8 cellular contexts compared by ENCODE assay signal in the genomic region with DNA sequence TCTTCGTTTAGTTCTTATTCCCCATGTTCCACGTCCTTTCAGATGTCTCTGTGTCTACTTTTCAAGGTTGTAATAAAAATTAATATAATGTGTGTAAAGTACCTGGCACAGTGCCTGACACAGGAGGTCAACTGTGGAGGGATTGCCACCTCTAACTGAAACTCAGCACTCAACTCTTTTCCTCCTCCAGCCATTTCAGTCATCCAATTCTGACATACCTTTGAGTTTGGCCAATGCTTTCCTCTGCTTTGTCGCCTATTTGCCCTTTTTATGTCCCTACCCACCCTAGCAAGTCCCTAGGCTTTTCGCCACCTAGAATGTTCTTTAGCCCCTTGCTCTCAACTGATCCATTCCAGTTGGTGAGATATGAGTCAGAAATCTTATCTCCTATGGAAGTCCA. TPM values are rescaled to one million over a fixed set of nuclear protein-coding genes. Genes with fewer than 3 reads are reported as not detected.
A peak's percentile ranks its signal among the peaks of the same experiment; 100 is the strongest.
DNase-seq lines count a peak whose midpoint lies in the region; ATAC-seq and TF ChIP-seq lines count a peak whose summit lies in the region.

No MANE protein-coding gene starts in this region.

- intact Hi-C loops in CD4-positive, alpha-beta memory T cell (cut with micrococcal nuclease): no loop called here

- no peaks in the 10 kb centered on the region for H3K9me3 Mint-ChIP-seq in CD4-positive, alpha-beta memory T cell

- no peaks in the 10 kb centered on the region for H3K27me3 ChIP-seq in CD4-positive, alpha-beta memory T cell (ENCODE audit: insufficient read depth, low read length)
- H3K27me3 ChIP-seq in MM.1S (replicated peaks; ENCODE audit: insufficient read depth, low read length) (no peaks in the 10 kb centered on the region), neural cell (ENCODE audit: insufficient read depth, low read depth, low read length) (no peaks in the 10 kb centered on the region)

- H3K4me3 ChIP-seq in CD4-positive, alpha-beta memory T cell (ENCODE audit: low read length in 2 of 2): peak overlapping the region in 1 of 2 donors; percentile 65
- H3K4me3 ChIP-seq in MM.1S (ENCODE audit: low read length): peak overlapping the region; percentile 65; the same call in 1 of the 2 replicates
- peak overlapping the region; percentile 72 for H3K4me3 ChIP-seq in neural cell (ENCODE audit: low read length)

- peaks cover 6% of the 10 kb centered on the region; the same call in 1 of the 2 replicates for H3F3A ChIP-seq in MM.1S (ENCODE audit: insufficient read depth, low read length)
- H3F3A ChIP-seq in neural cell (ENCODE audit: insufficient read depth, low read length, poor library complexity, severe bottlenecking): no peaks in the 10 kb centered on the region

- H3K9me3 ChIP-seq in CD4-positive, alpha-beta memory T cell (ENCODE audit: control insufficient read depth in 1 of 2, low read length in 2 of 2): no peaks in the 10 kb centered on the region
- H3K9me3 ChIP-seq in MM.1S (replicated peaks; ENCODE audit: insufficient read depth, low read length): no peaks in the 10 kb centered on the region
- no peaks in the 10 kb centered on the region for H3K9me3 ChIP-seq in neural cell (ENCODE audit: low read length)

- peak overlapping the region; percentile 82 for H3K27ac ChIP-seq in CD4-positive, alpha-beta memory T cell (ENCODE audit: low read depth, low read length)
- H3K27ac ChIP-seq in MM.1S (ENCODE audit: low read length): no peak overlapping the region
- no peak overlapping the region for H3K27ac ChIP-seq in neural cell (ENCODE audit: low read length)

- H3K27me3 Mint-ChIP-seq in CD4-positive, alpha-beta memory T cell: no peaks in the 10 kb centered on the region

- TF ChIP-seq RAD21 in neural cell (conservative IDR thresholded peaks at IDR 0.05): no peak

- CTCF ChIA-PET in CD4-positive, alpha-beta memory T cell (lab: Charles Lee; ENCODE audit: partially characterized antibody): no interaction called here

- peak overlapping the region; percentile 65 to 98 (median 95) for H3K27ac Mint-ChIP-seq in CD4-positive, alpha-beta memory T cell

- H3K9ac ChIP-seq in MM.1S (ENCODE audit: low read length) (no peak overlapping the region), neural cell (ENCODE audit: low read length) (peak overlapping the region; percentile 92)

- ATAC-seq in HG02973 (IDR thresholded peaks at IDR 0.05; ENCODE audit: unreplicated experiment): no peak

- H3K4me1 Mint-ChIP-seq in CD4-positive, alpha-beta memory T cell: peaks cover 48 to 70% (median 59%) of the 10 kb centered on the region in 4 donors

- peak overlapping the region; percentile 87 to 98 (median 94) for H3K4me3 Mint-ChIP-seq in CD4-positive, alpha-beta memory T cell

- H3K9me2 ChIP-seq in MM.1S (replicated peaks; ENCODE audit: insufficient read depth, low read length) (no peaks in the 10 kb centered on the region), neural cell (ENCODE audit: insufficient read depth, low read length) (no peaks in the 10 kb centered on the region)

- POLR2A ChIA-PET in CD4-positive, alpha-beta memory T cell (lab: Charles Lee; ENCODE audit: partially characterized antibody): interaction anchor here (0.8 to 4.9 kb wide), 4 partner anchors 13 to 34 kb away, joined by 3 to 101 read pairs (median 24); partner anchors contain the start of genes ATP5MC1 and SNF8

- H3K4me2 ChIP-seq in MM.1S (ENCODE audit: low read depth, low read length) (peak overlapping the region; percentile 70), neural cell (ENCODE audit: low read length) (peak overlapping the region; percentile 35)

- H3K79me2 ChIP-seq in MM.1S (ENCODE audit: low read length) (peaks cover 62% of the 10 kb centered on the region), neural cell (replicated peaks; ENCODE audit: insufficient read depth, low read length) (peaks cover 40% of the 10 kb centered on the region)

- no peak for TF ChIP-seq CTCF in MM.1S (IDR thresholded peaks at IDR 0.05; ENCODE audit: low read length)
- TF ChIP-seq CTCF in neural cell (IDR thresholded peaks at IDR 0.05; ENCODE audit: poor library complexity, severe bottlenecking): no peak

- peaks cover 20 to 57% of the 10 kb centered on the region in 2 donors for H3K36me3 Mint-ChIP-seq in CD4-positive, alpha-beta memory T cell

- no peak for DNase-seq in CD4-positive, alpha-beta memory T cell
- DNase-seq in MM.1S (no peak), dermis microvascular lymphatic vessel endothelial cell (ENCODE audit: low read depth in 2 of 2) (peak; percentile 5 to 44), SKM-1 (lab: John Stamatoyannopoulos, UW; ENCODE audit: unreplicated experiment) (no peak), iPS-NIHi7 (ENCODE audit: extremely low spot score) (no peak)
- no peak for DNase-seq in stimulated activated CD4-positive, alpha-beta T cell treated with anti-CD3 and anti-CD28 coated beads, Interleukin-4, amount 100 ng/mL, for 1 hour

- TF ChIP-seq EP300 in neural cell (conservative IDR thresholded peaks at IDR 0.05; ENCODE audit: poor library complexity, severe bottlenecking): no peak

- peaks cover 66% of the 10 kb centered on the region for H3K4me1 ChIP-seq in CD4-positive, alpha-beta memory T cell (ENCODE audit: insufficient read depth, low read length)
- peaks cover 10% of the 10 kb centered on the region for H3K4me1 ChIP-seq in MM.1S (ENCODE audit: low read length)

- H2AFZ ChIP-seq in MM.1S (ENCODE audit: low read length): no peak overlapping the region
- H2AFZ ChIP-seq in neural cell (ENCODE audit: low read depth, low read length): no peak overlapping the region

- H4K20me1 ChIP-seq in MM.1S (ENCODE audit: insufficient read depth, low read length) (no peaks in the 10 kb centered on the region), neural cell (ENCODE audit: insufficient read depth) (no peaks in the 10 kb centered on the region)

- peaks cover 30% of the 10 kb centered on the region for H3K36me3 ChIP-seq in CD4-positive, alpha-beta memory T cell (ENCODE audit: insufficient read depth, low read length)
- 0 out of 2 replicates have a peak, but pooled peaks cover 3% of the 10 kb centered on the region for H3K36me3 ChIP-seq in MM.1S (replicated peaks; ENCODE audit: insufficient read depth, low read length)
- no peaks in the 10 kb centered on the region for H3K36me3 ChIP-seq in neural cell (ENCODE audit: insufficient read depth, low read length)

TF ChIP-seq in neural cell, 6 proteins besides CTCF, POLR2A, EP300 and RAD21:
- TF ChIP-seq SMC3 (conservative IDR thresholded peaks at IDR 0.05; ENCODE audit: poor library complexity) (no peak), MXI1 (conservative IDR thresholded peaks at IDR 0.05; ENCODE audit: poor library complexity, severe bottlenecking) (no peak), TAF1 (IDR thresholded peaks at IDR 0.05; ENCODE audit: low read depth) (no peak), EZH2 (IDR thresholded peaks at IDR 0.05; ENCODE audit: borderline replicate concordance, insufficient read depth, low read length, poor library complexity, severe bottlenecking) (no peak), POLR2AphosphoS5 (IDR thresholded peaks at IDR 0.05) (no peak)
- TF ChIP-seq, protein P1, sequence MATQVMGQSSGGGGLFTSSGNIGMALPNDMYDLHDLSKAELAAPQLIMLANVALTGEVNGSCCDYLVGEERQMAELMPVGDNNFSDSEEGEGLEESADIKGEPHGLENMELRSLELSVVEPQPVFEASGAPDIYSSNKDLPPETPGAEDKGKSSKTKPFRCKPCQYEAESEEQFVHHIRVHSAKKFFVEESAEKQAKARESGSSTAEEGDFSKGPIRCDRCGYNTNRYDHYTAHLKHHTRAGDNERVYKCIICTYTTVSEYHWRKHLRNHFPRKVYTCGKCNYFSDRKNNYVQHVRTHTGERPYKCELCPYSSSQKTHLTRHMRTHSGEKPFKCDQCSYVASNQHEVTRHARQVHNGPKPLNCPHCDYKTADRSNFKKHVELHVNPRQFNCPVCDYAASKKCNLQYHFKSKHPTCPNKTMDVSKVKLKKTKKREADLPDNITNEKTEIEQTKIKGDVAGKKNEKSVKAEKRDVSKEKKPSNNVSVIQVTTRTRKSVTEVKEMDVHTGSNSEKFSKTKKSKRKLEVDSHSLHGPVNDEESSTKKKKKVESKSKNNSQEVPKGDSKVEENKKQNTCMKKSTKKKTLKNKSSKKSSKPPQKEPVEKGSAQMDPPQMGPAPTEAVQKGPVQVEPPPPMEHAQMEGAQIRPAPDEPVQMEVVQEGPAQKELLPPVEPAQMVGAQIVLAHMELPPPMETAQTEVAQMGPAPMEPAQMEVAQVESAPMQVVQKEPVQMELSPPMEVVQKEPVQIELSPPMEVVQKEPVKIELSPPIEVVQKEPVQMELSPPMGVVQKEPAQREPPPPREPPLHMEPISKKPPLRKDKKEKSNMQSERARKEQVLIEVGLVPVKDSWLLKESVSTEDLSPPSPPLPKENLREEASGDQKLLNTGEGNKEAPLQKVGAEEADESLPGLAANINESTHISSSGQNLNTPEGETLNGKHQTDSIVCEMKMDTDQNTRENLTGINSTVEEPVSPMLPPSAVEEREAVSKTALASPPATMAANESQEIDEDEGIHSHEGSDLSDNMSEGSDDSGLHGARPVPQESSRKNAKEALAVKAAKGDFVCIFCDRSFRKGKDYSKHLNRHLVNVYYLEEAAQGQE (IDR thresholded peaks at IDR 0.05; ENCODE audit: borderline replicate concordance): no peak

RNA-seq across cellular contexts. Expression of gene UBE2Z, which starts 1.6 kb away (rescaled TPM):
- 100 to 1,000 TPM in 1 of 2 experiments, 10 to 100 TPM in 1; 98.4 to 105 TPM for total RNA-seq in CD4-positive, alpha-beta memory T cell
- polyA plus RNA-seq in CD4-positive, alpha-beta memory T cell: 10 to 100 TPM; 69.8 to 76.7 TPM
- total RNA-seq in dermis microvascular lymphatic vessel endothelial cell: 50.8 and 78.1 TPM in 2 replicates
- polyA plus RNA-seq in neural cell: 53.3 and 70.3 TPM in 2 replicates
- polyA minus RNA-seq in neural cell: 53.1 and 62.4 TPM in 2 replicates

RNA-seq across cellular contexts. Expression of gene ATP5MC1, which starts 17.2 kb away (rescaled TPM):
- total RNA-seq in CD4-positive, alpha-beta memory T cell: 10 to 100 TPM; 28.6 to 30.6 TPM
- polyA plus RNA-seq in CD4-positive, alpha-beta memory T cell: 100 to 1,000 TPM; 137 to 173 TPM
- total RNA-seq in dermis microvascular lymphatic vessel endothelial cell: 30.8 and 48.4 TPM in 2 replicates
- 286 and 331 TPM in 2 replicates for polyA plus RNA-seq in neural cell
- 55.8 and 57.1 TPM in 2 replicates for polyA minus RNA-seq in neural cell

RNA-seq across cellular contexts. Expression of gene SNF8, which starts 34.8 kb away (rescaled TPM):
- 10 to 100 TPM; 55.6 to 59.4 TPM for total RNA-seq in CD4-positive, alpha-beta memory T cell
- polyA plus RNA-seq in CD4-positive, alpha-beta memory T cell: 100 to 1,000 TPM; 106 to 115 TPM
- total RNA-seq in dermis microvascular lymphatic vessel endothelial cell: 86.0 and 96.0 TPM in 2 replicates
- 171 and 223 TPM in 2 replicates for polyA plus RNA-seq in neural cell
- polyA minus RNA-seq in neural cell: 83.0 and 85.9 TPM in 2 replicates

RNA-seq across cellular contexts. Expression of gene GIP, which starts 58.6 kb away (rescaled TPM):
- not detected for total RNA-seq in CD4-positive, alpha-beta memory T cell
- not detected for polyA plus RNA-seq in CD4-positive, alpha-beta memory T cell
- not detected in 2 replicates for total RNA-seq in dermis microvascular lymphatic vessel endothelial cell
- not detected in 2 replicates for polyA plus RNA-seq in neural cell
- not detected in 2 replicates for polyA minus RNA-seq in neural cell

Comparison
In these comparisons a context has a peak if more than half of its experiments do, and no peak if none do; other contexts are left out.
1. DNase-seq: peak in dermis microvascular lymphatic vessel endothelial cell (2 of 2); none in CD4-positive, alpha-beta memory T cell (0 of 5), MM.1S (single experiment), stimulated activated CD4-positive, alpha-beta T cell treated with anti-CD3 and anti-CD28 coated beads, Interleukin-4, amount 100 ng/mL, for 1 hour (single experiment), SKM-1 (single experiment) and iPS-NIHi7 (single experiment).